ENCODE assay signal across 2 cellular contexts in genomic region chr2:177211602-177212105, GRCh38.
TF ChIP-seq lines count a peak whose summit lies in the region.

No MANE protein-coding gene starts in this region.

TF ChIP-seq in HCT116, 20 proteins besides CTCF, POLR2A, EP300 and RAD21:
- TF ChIP-seq ELF1 (IDR thresholded peaks at IDR 0.05; ENCODE audit: borderline replicate concordance, low read depth) (no peak), POLR2AphosphoS5 (IDR thresholded peaks at IDR 0.05; ENCODE audit: low read depth, low read length) (no peak), JUND (IDR thresholded peaks at IDR 0.05) (no peak), CEBPB (IDR thresholded peaks at IDR 0.05; ENCODE audit: low read depth) (no peak), YY1 (IDR thresholded peaks at IDR 0.05; ENCODE audit: extremely low read depth, insufficient replicate concordance, low read depth, low read length) (no peak), ZNF274 (IDR thresholded peaks at IDR 0.05; ENCODE audit: low read depth, low read length) (no peak), TCF7L2 (IDR thresholded peaks at IDR 0.05; ENCODE audit: borderline replicate concordance, extremely low read depth, insufficient read depth, insufficient read length) (no peak), SRF (IDR thresholded peaks at IDR 0.05; ENCODE audit: low read depth) (no peak)
TF ChIP-seq in HCT116: peak in this region for 0.

TF ChIP-seq in GM12878, 131 proteins besides CTCF, POLR2A, EP300 and RAD21:
- TF ChIP-seq FOXK2 (IDR thresholded peaks at IDR 0.05): no peak
- TF ChIP-seq BCLAF1 (IDR thresholded peaks at IDR 0.05): no peak
- no peak for TF ChIP-seq HDAC6 (IDR thresholded peaks at IDR 0.05; ENCODE audit: unreplicated experiment)
- no peak for TF ChIP-seq HCFC1 (IDR thresholded peaks at IDR 0.05; ENCODE audit: low read length)
- TF ChIP-seq RAD51 (IDR thresholded peaks at IDR 0.05): peak; percentile 27; the same call in 1 of the 2 replicates
- TF ChIP-seq SMAD1 (IDR thresholded peaks at IDR 0.05; ENCODE audit: low read depth, partially characterized antibody): no peak
- TF ChIP-seq SPI1 (IDR thresholded peaks at IDR 0.05; ENCODE audit: borderline replicate concordance, insufficient read depth, low read depth, low read length): peak; percentile 41; the same call in 1 of the 2 replicates
- no peak for TF ChIP-seq HDAC2 (IDR thresholded peaks at IDR 0.05)
- TF ChIP-seq MTA3 (IDR thresholded peaks at IDR 0.05; ENCODE audit: borderline replicate concordance, low read length): peak; percentile 36
- TF ChIP-seq BMI1 (IDR thresholded peaks at IDR 0.05; ENCODE audit: borderline replicate concordance): 0 out of 2 replicates have a peak, but pooled peaks have one; percentile 5
